Comparison of ENCODE assay signal across 8 cellular contexts in the genomic region with DNA sequence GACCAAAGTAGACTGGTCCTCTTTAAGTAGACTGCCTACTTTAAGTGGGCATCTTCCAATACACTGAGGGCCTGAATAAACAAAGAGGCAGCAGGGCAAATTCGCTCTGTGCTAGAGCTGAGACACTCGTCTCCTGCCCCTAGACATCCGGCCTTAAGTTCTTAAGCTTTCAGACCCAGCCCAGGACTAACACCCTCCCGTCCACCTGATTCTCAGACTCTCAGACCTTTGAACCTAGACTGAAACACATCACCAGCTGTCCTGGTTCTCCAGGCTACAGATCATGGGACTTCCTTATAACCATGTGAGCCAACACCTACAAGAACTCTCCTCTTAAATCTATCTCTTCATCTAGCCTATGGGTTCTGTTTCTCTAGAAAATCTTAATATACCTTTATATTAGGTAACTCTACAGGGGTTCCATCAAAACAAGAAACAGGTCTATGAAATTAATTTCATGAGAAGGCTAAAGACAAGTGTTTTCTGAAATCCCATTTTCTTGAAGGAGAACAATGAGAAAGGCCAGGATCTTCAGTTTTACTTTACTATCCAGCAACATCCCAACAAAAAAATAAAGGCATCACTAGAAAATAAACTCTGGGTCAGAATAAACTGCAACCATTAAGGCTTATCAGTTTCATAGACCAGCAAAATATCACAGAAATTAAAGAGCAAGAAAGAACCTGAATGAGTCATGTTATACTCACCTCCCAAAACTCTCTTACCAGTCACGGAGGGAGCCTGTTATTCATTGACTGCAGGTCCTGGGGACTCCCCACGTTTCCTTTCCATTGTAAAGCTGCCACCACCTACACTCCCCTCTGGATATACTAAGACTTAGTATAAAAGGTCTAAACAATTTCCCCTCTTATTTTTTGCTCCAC. TPM values are rescaled to one million over a fixed set of nuclear protein-coding genes. Genes with fewer than 3 reads are reported as not detected.
DNase-seq lines count a peak whose midpoint lies in the region; ATAC-seq and TF ChIP-seq lines count a peak whose summit lies in the region.

No MANE protein-coding gene starts in this region.

- no peaks in the 10 kb centered on the region for H3K9me3 Mint-ChIP-seq in mesothelial cell of epicardium

- peaks cover 3% of the 10 kb centered on the region for H3K36me3 Mint-ChIP-seq in mesothelial cell of epicardium

- H3K27ac Mint-ChIP-seq in mesothelial cell of epicardium: no peak overlapping the region

- H3K4me3 Mint-ChIP-seq in mesothelial cell of epicardium: no peak overlapping the region

- H3K27me3 Mint-ChIP-seq in mesothelial cell of epicardium (ENCODE audit: low read depth): no peaks in the 10 kb centered on the region

- H3K27ac ChIP-seq in ascending aorta: no peak overlapping the region

- DNase-seq in AG10803 (ENCODE audit: low read depth) (peak; percentile 21), amniotic epithelial cell (ENCODE audit: low read depth) (peak; percentile 66), non-pigmented ciliary epithelial cell (ENCODE audit: low read depth) (peak; percentile 34), ascending aorta (ENCODE audit: low spot score in 2 of 2) (no peak), mesothelial cell of epicardium (ENCODE audit: low spot score in 2 of 2, unreplicated experiment in 2 of 2) (no peak), activated gamma-delta T cell treated with Interleukin-2 at 50 U/mL for 16 hours (no peak)

- ATAC-seq in HG03066 (IDR thresholded peaks at IDR 0.05; ENCODE audit: low read depth, unreplicated experiment): peak; percentile 56
- ATAC-seq in HG03565 (IDR thresholded peaks at IDR 0.05; ENCODE audit: unreplicated experiment): no peak

- H3K36me3 ChIP-seq in ascending aorta: no peaks in the 10 kb centered on the region

- no peaks in the 10 kb centered on the region for H3K27me3 ChIP-seq in ascending aorta

- H3K4me3 ChIP-seq in AG10803 (ENCODE audit: low read length) (no peak overlapping the region), ascending aorta (no peak overlapping the region)

- H3K4me1 Mint-ChIP-seq in mesothelial cell of epicardium: peaks cover 13% of the 10 kb centered on the region

- H3K9me3 ChIP-seq in ascending aorta: no peaks in the 10 kb centered on the region

- TF ChIP-seq CTCF in AG10803 (conservative IDR thresholded peaks at IDR 0.05; ENCODE audit: low read length) (no peak), ascending aorta (IDR thresholded peaks at IDR 0.05) (no peak), mesothelial cell of epicardium (IDR thresholded peaks at IDR 0.05; ENCODE audit: unreplicated experiment) (no peak)

- no peaks in the 10 kb centered on the region for H3K4me1 ChIP-seq in ascending aorta

- intact Hi-C loops in ascending aorta (cut with DNase I): no loop called here

RNA-seq across cellular contexts. Expression of gene ADGRA3, which starts 14.8 kb away (rescaled TPM):
- total RNA-seq in ascending aorta (2.2 TPM), mesothelial cell of epicardium (104 to 109 TPM (median 105 TPM) in 3 replicates)

Comparison
In these comparisons a context has a peak if more than half of its experiments do, and no peak if none do; other contexts are left out.
1. DNase-seq: peak in AG10803 (single experiment), amniotic epithelial cell (single experiment) and non-pigmented ciliary epithelial cell (single experiment); none in ascending aorta (0 of 2), mesothelial cell of epicardium (0 of 2) and activated gamma-delta T cell treated with Interleukin-2 at 50 U/mL for 16 hours (single experiment).
2. RNA of gene ADGRA3, which starts 14.8 kb away (total RNA-seq): 104 to 109 TPM in mesothelial cell of epicardium; 2.2 TPM in ascending aorta (single experiment); every median in the first group is over 10 times any median in the second.